ENCODE assay signal across 8 cellular contexts in the genomic region with DNA sequence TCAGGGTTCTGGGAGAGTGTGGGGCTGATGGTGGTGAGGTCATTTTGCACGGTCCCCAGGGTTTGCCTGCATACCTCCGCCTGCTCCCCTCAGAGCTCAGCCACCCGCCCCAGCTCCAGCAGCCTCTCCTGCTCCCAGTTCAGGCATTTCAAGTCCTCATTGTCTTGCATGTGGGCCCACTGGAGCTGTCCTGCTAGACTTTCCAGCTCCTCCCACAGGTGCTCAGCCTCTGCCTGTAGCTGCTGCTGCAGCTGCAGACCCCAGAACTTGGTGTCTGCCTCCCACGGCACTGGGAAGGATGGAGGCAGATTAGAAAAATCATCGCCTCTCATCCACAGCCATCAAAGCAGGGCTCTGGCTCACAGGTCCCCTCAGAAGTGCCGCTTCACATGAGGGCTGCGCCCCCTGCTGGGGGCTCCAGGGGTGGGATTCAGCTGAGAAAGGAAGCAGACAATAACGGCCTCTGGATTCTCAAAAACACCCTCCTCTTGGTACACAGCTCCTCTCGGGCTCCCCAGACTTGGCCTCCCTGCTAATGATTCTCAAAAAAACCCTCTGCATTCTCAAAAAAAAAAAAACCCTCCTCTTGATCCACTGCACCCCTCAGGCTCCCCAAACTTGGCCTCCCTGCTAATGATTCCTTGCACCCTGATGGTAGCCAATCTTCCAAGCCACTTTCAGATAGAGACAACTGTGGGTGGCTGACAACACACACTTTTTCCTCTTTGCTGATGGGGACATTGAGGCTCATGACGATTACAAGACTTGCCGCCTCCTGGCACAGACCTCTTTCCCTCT.
A peak's percentile ranks its signal among the peaks of the same experiment; 100 is the strongest.
DNase-seq lines count a peak whose midpoint lies in the region; ATAC-seq, FAIRE-seq and TF ChIP-seq lines count a peak whose summit lies in the region.

No MANE protein-coding gene starts in this region.

- H4K20me1 ChIP-seq in KMS-11 (ENCODE audit: insufficient read depth) (no peaks in the 10 kb centered on the region), K562 (replicated peaks; ENCODE audit: control insufficient read depth, insufficient read depth, low read length) (no peaks in the 10 kb centered on the region)

- H3K27ac ChIP-seq in KMS-11 (no peak overlapping the region), K562 (ENCODE audit: extremely low read depth, low read depth, low read length) (no peak overlapping the region), kidney (ENCODE audit: low read depth in 2 of 2, low read length in 2 of 2) (no peak overlapping the region)

- TF ChIP-seq CTCF in KMS-11 (conservative IDR thresholded peaks at IDR 0.05; ENCODE audit: low read depth, low read length), result peak; percentile 75
- peak; percentile 74 to 86 (median 81) for TF ChIP-seq CTCF in K562 (IDR thresholded peaks at IDR 0.05 in 2 of 3, conservative IDR thresholded peaks at IDR 0.05 in 1 of 3; ENCODE audit: insufficient read depth in 2 of 3, low read depth in 1 of 3, low read length in 3 of 3)
- TF ChIP-seq CTCF in kidney (IDR thresholded peaks at IDR 0.05; ENCODE audit: borderline replicate concordance, extremely low read depth, insufficient read depth), result peak; percentile 64

- no peak overlapping the region for H3K4me3 ChIP-seq in KMS-11 (IDR thresholded peaks at IDR 0.05; ENCODE audit: insufficient read depth, low read depth, low read length)
- H3K4me3 ChIP-seq in K562, result no peak overlapping the region
- no peak overlapping the region for H3K4me3 ChIP-seq in kidney (ENCODE audit: low read length in 2 of 2)

- TF ChIP-seq RAD21 in K562 (CRISPR knock-in tag; conservative IDR thresholded peaks at IDR 0.05 in 1 of 2, IDR thresholded peaks at IDR 0.05 in 1 of 2), result peak; percentile 55 to 70

- no peak for TF ChIP-seq POLR2A in K562 (conservative IDR thresholded peaks at IDR 0.05)

- H3K27me3 ChIP-seq in KMS-11 (ENCODE audit: insufficient read depth, low read depth) (no peaks in the 10 kb centered on the region), K562 (ENCODE audit: control insufficient read depth in 2 of 2, insufficient read depth in 2 of 2, low read length in 2 of 2) (peaks cover 0 to 22% of the 10 kb centered on the region in 2 experiments; a peak in 2 of 5 replicates)

- WGBS in K562 (ENCODE audit: insufficient coverage, low coverage, missing lambda C conversion rate), result 3% methylated on average over 10 of the region's 11 CpGs

- H2AFZ ChIP-seq in KMS-11 (ENCODE audit: low read depth) (no peak overlapping the region), K562 (ENCODE audit: low read depth, low read length) (no peak overlapping the region)

- H3K36me3 ChIP-seq in KMS-11 (ENCODE audit: insufficient read depth) (no peaks in the 10 kb centered on the region), K562 (ENCODE audit: control insufficient read depth, insufficient read depth, low read length) (no peaks in the 10 kb centered on the region), kidney (ENCODE audit: control insufficient read depth in 1 of 2, insufficient read depth in 2 of 2, low read length in 2 of 2) (no peaks in the 10 kb centered on the region)

- H3K9me1 ChIP-seq in K562 (ENCODE audit: control insufficient read depth, insufficient read depth, low read length), result no peaks in the 10 kb centered on the region

- H3K9me3 ChIP-seq in K562 (replicated peaks; ENCODE audit: control insufficient read depth, insufficient read depth, low read depth, low read length), result no peaks in the 10 kb centered on the region
- H3K9me3 ChIP-seq in kidney (ENCODE audit: control insufficient read depth in 1 of 2, low read length in 2 of 2), result no peaks in the 10 kb centered on the region

- no TSS peak for BruUV-seq in K562 (replicated peaks; lab: Mats Ljungman, UMichigan)

- H3K9ac ChIP-seq in KMS-11 (no peak overlapping the region), K562 (ENCODE audit: insufficient read depth in 1 of 2, low read depth in 2 of 2, low read length in 2 of 2) (no peak overlapping the region), kidney (ENCODE audit: low read length in 2 of 2) (no peak overlapping the region)

- FAIRE-seq in K562 (lab: Jason Lieb, UNC) (peak; percentile 66), kidney (lab: Jason Lieb, UNC) (no peak)

- in situ Hi-C loops in K562 (cut with MboI), result loop anchor here (5.0 kb wide), 1 partner anchor 387 kb away; no protein-coding TSS in a partner anchor

- POLR2A ChIA-PET in K562 (lab: Yijun Ruan, JAX), result interaction anchor here (0.7 kb wide), 1 partner anchor 14 kb away, joined by 3 read pairs; no protein-coding TSS in a partner anchor

- DNase-seq in ELF-1 (ENCODE audit: low read depth, low spot score) (peak; percentile 80), T-helper 9 cell (peak; percentile 55), K562 (ENCODE audit: extremely low read depth in 1 of 4, low spot score in 3 of 4) (peak; percentile 63 to 71 (median 68)), kidney (peak; percentile 83), putamen (ENCODE audit: low spot score) (no peak)
- DNase-seq in stimulated activated CD4-positive, alpha-beta T cell treated with anti-CD3 and anti-CD28 coated beads, Interleukin-4, amount 100 ng/mL, for 1 hour, result peak; percentile 74

- TF ChIP-seq EP300 in K562 (IDR thresholded peaks at IDR 0.05; ENCODE audit: low read length), result no peak

- intact Hi-C loops in K562 (cut with micrococcal nuclease), result loop anchor here (5.0 kb wide), 1 partner anchor 382 kb away; no protein-coding TSS in a partner anchor
- intact Hi-C loops in kidney (cut with DNase I), result no loop called here

- ATAC-seq in K562, result peak; percentile 95
- no peak for ATAC-seq in GM19351 (IDR thresholded peaks at IDR 0.05; ENCODE audit: unreplicated experiment)

- H3K4me1 ChIP-seq in KMS-11 (ENCODE audit: low read depth, poor library complexity, severe bottlenecking), result no peaks in the 10 kb centered on the region
- H3K4me1 ChIP-seq in K562 (replicated peaks in 1 of 2; ENCODE audit: control insufficient read depth in 2 of 2, insufficient read depth in 2 of 2, low read length in 2 of 2), result no peaks in the 10 kb centered on the region
- peaks cover 0 to 4% of the 10 kb centered on the region in 2 donors for H3K4me1 ChIP-seq in kidney (ENCODE audit: control insufficient read depth in 1 of 2, insufficient read depth in 1 of 2, low read depth in 1 of 2, low read length in 2 of 2)

- H3K4me2 ChIP-seq in KMS-11, result no peak overlapping the region
- no peak overlapping the region for H3K4me2 ChIP-seq in K562 (ENCODE audit: insufficient read depth, low read length)

- CTCF ChIA-PET in K562 (lab: Yijun Ruan, JAX; ENCODE audit: low intra/inter-chr PET ratio), result interaction anchor here (0.6 to 1.2 kb wide), 5 partner anchors 53 to 383 kb away, joined by 3 to 5 read pairs (median 3); no protein-coding TSS in a partner anchor

- H3K79me2 ChIP-seq in KMS-11 (ENCODE audit: insufficient read depth, low read depth) (no peaks in the 10 kb centered on the region), K562 (ENCODE audit: control insufficient read depth, insufficient read depth, low read length) (no peaks in the 10 kb centered on the region)

TF ChIP-seq in K562, 482 proteins besides CTCF, POLR2A, EP300 and RAD21 (continues in another document):
- TF ChIP-seq, protein P1, sequence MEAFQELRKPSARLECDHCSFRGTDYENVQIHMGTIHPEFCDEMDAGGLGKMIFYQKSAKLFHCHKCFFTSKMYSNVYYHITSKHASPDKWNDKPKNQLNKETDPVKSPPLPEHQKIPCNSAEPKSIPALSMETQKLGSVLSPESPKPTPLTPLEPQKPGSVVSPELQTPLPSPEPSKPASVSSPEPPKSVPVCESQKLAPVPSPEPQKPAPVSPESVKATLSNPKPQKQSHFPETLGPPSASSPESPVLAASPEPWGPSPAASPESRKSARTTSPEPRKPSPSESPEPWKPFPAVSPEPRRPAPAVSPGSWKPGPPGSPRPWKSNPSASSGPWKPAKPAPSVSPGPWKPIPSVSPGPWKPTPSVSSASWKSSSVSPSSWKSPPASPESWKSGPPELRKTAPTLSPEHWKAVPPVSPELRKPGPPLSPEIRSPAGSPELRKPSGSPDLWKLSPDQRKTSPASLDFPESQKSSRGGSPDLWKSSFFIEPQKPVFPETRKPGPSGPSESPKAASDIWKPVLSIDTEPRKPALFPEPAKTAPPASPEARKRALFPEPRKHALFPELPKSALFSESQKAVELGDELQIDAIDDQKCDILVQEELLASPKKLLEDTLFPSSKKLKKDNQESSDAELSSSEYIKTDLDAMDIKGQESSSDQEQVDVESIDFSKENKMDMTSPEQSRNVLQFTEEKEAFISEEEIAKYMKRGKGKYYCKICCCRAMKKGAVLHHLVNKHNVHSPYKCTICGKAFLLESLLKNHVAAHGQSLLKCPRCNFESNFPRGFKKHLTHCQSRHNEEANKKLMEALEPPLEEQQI (IDR thresholded peaks at IDR 0.05), result no peak
- TF ChIP-seq, protein P2, sequence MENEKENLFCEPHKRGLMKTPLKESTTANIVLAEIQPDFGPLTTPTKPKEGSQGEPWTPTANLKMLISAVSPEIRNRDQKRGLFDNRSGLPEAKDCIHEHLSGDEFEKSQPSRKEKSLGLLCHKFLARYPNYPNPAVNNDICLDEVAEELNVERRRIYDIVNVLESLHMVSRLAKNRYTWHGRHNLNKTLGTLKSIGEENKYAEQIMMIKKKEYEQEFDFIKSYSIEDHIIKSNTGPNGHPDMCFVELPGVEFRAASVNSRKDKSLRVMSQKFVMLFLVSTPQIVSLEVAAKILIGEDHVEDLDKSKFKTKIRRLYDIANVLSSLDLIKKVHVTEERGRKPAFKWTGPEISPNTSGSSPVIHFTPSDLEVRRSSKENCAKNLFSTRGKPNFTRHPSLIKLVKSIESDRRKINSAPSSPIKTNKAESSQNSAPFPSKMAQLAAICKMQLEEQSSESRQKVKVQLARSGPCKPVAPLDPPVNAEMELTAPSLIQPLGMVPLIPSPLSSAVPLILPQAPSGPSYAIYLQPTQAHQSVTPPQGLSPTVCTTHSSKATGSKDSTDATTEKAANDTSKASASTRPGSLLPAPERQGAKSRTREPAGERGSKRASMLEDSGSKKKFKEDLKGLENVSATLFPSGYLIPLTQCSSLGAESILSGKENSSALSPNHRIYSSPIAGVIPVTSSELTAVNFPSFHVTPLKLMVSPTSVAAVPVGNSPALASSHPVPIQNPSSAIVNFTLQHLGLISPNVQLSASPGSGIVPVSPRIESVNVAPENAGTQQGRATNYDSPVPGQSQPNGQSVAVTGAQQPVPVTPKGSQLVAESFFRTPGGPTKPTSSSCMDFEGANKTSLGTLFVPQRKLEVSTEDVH (IDR thresholded peaks at IDR 0.05; ENCODE audit: low read depth, partially characterized antibody), result no peak
- TF ChIP-seq ZNF699 (CRISPR knock-in tag; IDR thresholded peaks at IDR 0.05; ENCODE audit: insufficient replicate concordance) (no peak), ZNF354B (CRISPR knock-in tag; IDR thresholded peaks at IDR 0.05) (no peak), ZNF586 (CRISPR knock-in tag; conservative IDR thresholded peaks at IDR 0.05) (no peak), ZNF324 (CRISPR knock-in tag; IDR thresholded peaks at IDR 0.05) (no peak)
- TF ChIP-seq, protein P3, sequence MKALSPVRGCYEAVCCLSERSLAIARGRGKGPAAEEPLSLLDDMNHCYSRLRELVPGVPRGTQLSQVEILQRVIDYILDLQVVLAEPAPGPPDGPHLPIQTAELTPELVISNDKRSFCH (CRISPR knock-in tag; IDR thresholded peaks at IDR 0.05), result no peak
- TF ChIP-seq, protein P3 (tag; IDR thresholded peaks at IDR 0.05), result no peak
